ENCODE assay signal across 21 cellular contexts in the genomic region with DNA sequence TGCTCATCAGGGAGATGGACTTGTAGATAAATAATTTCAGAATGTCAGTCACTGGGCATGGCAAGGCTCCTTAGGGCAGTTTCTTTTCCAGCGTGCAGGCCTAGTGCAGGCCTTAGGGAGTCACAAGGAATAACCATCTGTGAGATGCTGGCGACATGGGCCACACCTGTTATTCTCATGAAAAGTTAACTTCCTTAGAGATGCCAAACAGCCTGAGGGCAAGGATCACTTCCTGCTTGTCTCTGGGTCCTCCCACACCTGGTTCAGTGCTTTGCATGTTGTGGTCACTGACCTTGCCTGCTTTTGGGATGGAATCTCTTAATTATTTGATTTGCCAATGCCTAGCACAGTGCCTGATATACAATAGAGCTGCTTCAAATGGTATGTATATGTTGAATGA.
"Had no signal": no experiment of that assay in that cellular context is flagged by ENCODE, and none has a peak within 500 bp of the region (broad histone marks: within the 10 kb centered on the region; RNA-seq: fewer than 3 reads in every experiment).

No MANE protein-coding gene starts in this region.

- H3K4me3 ChIP-seq: body of pancreas, gastroesophageal sphincter, heart right ventricle, smooth muscle cell, thoracic aorta had no signal

- ATAC-seq: activated CD8-positive, alpha-beta T cell treated with anti-CD3 and anti-CD28 coated beads for 36 hours; activated T-helper 17 cell treated with anti-CD3 and anti-CD28 coated beads, Interleukin-2, amount 50 U/mL, for 72 hours; body of pancreas; gastroesophageal sphincter; naive thymus-derived CD8-positive, alpha-beta T cell; stimulated activated effector memory CD8-positive, alpha-beta T cell treated with anti-CD3 and anti-CD28 coated beads, Interleukin-12 subunit alpha, Interleukin-12 subunit beta, amount 100 ng/mL, for 72 hours; T-cell had no signal

- H3K27me3 ChIP-seq: body of pancreas, gastroesophageal sphincter, heart right ventricle, neutrophil had no signal

- FAIRE-seq: endometrium had no signal

- DNase-seq: activated CD4-positive, alpha-beta T cell treated with anti-CD3 and anti-CD28 coated beads, Interleukin-2, amount 10 ng/mL, durations not matched to agents 24 days and 14 days; activated CD4-positive, CD25-positive, alpha-beta regulatory T cell; activated CD8-positive, alpha-beta T cell treated with anti-CD3 and anti-CD28 coated beads for 36 hours; activated naive CD4-positive, alpha-beta T cell treated with Interleukin-2 at 50 U/mL for 16 hours; activated naive CD8-positive, alpha-beta T cell treated with anti-CD3 and anti-CD28 coated beads, Interleukin-2, amount 10 ng/mL, durations not matched to agents 7 days and 5 days; activated T-cell treated with anti-CD3 and anti-CD28 coated beads, Interleukin-2, amount 50 U/mL, for 1 hour; body of pancreas; cortex of kidney; heart right ventricle; mesenchymal stem cell; naive thymus-derived CD8-positive, alpha-beta T cell; stimulated activated CD4-positive, alpha-beta T cell treated with anti-CD3 and anti-CD28 coated beads, Interleukin-4, amount 100 ng/mL, for 24 hours; T-cell; T-helper 9 cell had no signal

- H3K36me3 ChIP-seq: heart right ventricle, neutrophil, thoracic aorta had no signal

- H3K9me3 ChIP-seq: body of pancreas, gastroesophageal sphincter, heart right ventricle, neutrophil, thoracic aorta had no signal

- H3K27ac ChIP-seq: body of pancreas, neutrophil, thoracic aorta had no signal

- H3K4me2 ChIP-seq: smooth muscle cell had no signal
